Comparison of ENCODE assay signal across 1 cellular context in the genomic region with DNA sequence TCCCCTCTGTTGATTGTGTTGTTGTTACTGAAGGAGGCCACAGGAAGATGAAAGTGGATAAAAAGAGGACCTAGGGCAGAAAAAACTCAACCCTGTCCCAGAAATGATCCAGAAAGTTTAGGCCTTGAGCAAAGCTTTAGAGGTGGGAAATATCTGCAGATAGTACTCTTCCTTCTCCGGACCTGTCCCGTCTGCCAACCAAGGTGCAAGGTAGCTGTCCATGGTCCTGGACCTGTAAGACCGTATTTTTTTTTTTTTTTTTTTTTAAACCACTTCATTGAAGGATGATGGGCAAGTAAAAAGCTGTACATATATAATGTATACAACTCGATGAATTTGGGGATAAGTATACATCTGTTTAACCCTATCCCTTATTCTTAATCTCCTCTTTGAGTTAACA.
TF ChIP-seq lines count a peak whose summit lies in the region.

No MANE protein-coding gene starts in this region.

TF ChIP-seq in HepG2, 621 proteins besides CTCF, POLR2A, EP300 and RAD21 (continued from another document):
- TF ChIP-seq ARID2 (CRISPR knock-in tag; IDR thresholded peaks at IDR 0.05; ENCODE audit: borderline replicate concordance) (no peak), EHMT2 (IDR thresholded peaks at IDR 0.05; ENCODE audit: borderline replicate concordance, low read depth, low read length) (peak; percentile 64; the same call in 1 of the 2 replicates)
